In the genomic region with DNA sequence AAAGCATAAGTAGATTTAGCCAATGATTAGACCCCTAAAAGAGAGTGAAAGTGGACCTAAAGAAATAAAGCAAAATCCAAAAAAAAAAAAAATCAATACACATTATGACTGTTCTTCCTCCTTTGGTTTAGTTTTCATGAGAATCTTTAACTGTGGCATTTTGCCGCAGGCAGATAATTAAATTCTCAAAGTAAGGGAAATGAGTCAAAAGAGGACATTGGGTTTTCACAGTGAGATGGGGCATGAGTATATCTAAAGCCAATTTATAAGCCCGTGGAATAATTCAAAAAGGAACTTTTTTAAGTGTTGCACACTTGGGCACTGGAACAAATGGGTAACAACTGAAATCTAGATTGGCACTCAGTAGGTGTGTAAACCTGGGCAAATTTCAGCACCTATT, we compare ENCODE assay signal across 18 cellular contexts.
A peak's percentile ranks its signal among the peaks of the same experiment; 100 is the strongest.
DNase-seq lines count a peak whose midpoint lies in the region; ATAC-seq and TF ChIP-seq lines count a peak whose summit lies in the region.
"Had no signal": no experiment of that assay in that cellular context is flagged by ENCODE, and none has a peak within 500 bp of the region (broad histone marks: within the 10 kb centered on the region; RNA-seq: fewer than 3 reads in every experiment).

No MANE protein-coding gene starts in this region.

- TF ChIP-seq CTCF in GM06990 (IDR thresholded peaks at IDR 0.05; ENCODE audit: insufficient read depth, low read length, poor library complexity, severe bottlenecking): no peak
- TF ChIP-seq CTCF in thyroid gland (IDR thresholded peaks at IDR 0.05): no peak
- TF ChIP-seq CTCF in tibial nerve (IDR thresholded peaks at IDR 0.05): no peak

- H3K27me3 ChIP-seq in GM06990 (replicated peaks; ENCODE audit: control insufficient read depth, insufficient read depth, low read length) (no peaks in the 10 kb centered on the region), thyroid gland (no peaks in the 10 kb centered on the region), tibial nerve (no peaks in the 10 kb centered on the region)
- H3K27me3 ChIP-seq: BLaER1 had no signal

- H3K9me3 ChIP-seq in thyroid gland (no peaks in the 10 kb centered on the region), tibial nerve (no peaks in the 10 kb centered on the region)
- H3K9me3 ChIP-seq: BLaER1 had no signal

- peak; percentile 49 for DNase-seq in GM06990 (ENCODE audit: extremely low read depth, insufficient read length)
- peak; percentile 16 for DNase-seq in RPMI7951 (ENCODE audit: low read depth)
- no peak for DNase-seq in SK-N-DZ (ENCODE audit: low spot score)
- DNase-seq in thyroid gland: no peak
- DNase-seq in tibial nerve (ENCODE audit: low spot score in 2 of 2): no peak
- no peak for DNase-seq in iPS-NIHi11 (ENCODE audit: low spot score)
- DNase-seq: Calu3; CD4-positive, alpha-beta memory T cell; DMS79 treated with DMSO at 0.1 percent for 48 hours; GF-D8; GOT3; H7; HFFc6 had no signal

- TF ChIP-seq EP300 in tibial nerve (IDR thresholded peaks at IDR 0.05): no peak

- H3K36me3 ChIP-seq in GM06990 (ENCODE audit: control insufficient read depth, insufficient read depth, low read length) (no peaks in the 10 kb centered on the region), thyroid gland (no peaks in the 10 kb centered on the region), tibial nerve (no peaks in the 10 kb centered on the region)
- H3K36me3 ChIP-seq: BLaER1 had no signal

- intact Hi-C loops in thyroid gland (cut with DNase I): loop anchor here (10.0 kb wide), 1 partner anchor 168 kb away; no protein-coding TSS in a partner anchor

- H3K27ac ChIP-seq in thyroid gland: no peak overlapping the region
- no peak overlapping the region for H3K27ac ChIP-seq in tibial nerve
- H3K27ac ChIP-seq: BLaER1, HL-60, KMS-11 had no signal

- TF ChIP-seq POLR2A in thyroid gland (IDR thresholded peaks at IDR 0.05) (no peak), tibial nerve (IDR thresholded peaks at IDR 0.05) (no peak)

- WGBS in thyroid gland, 2 donors: 89 to 92% methylated on average over 2 of the region's 2 CpGs
- 82 to 90% methylated on average over 2 of the region's 2 CpGs for WGBS in tibial nerve, 2 donors

- peak; percentile 44 for ATAC-seq in HG02885 (IDR thresholded peaks at IDR 0.05; ENCODE audit: poor library complexity, unreplicated experiment)
- ATAC-seq: HCT116 had no signal

- no peak overlapping the region for H3K4me3 ChIP-seq in GM06990 (replicated peaks; ENCODE audit: low read depth, low read length)
- H3K4me3 ChIP-seq in thyroid gland (replicated peaks in 1 of 3): no peak overlapping the region
- H3K4me3 ChIP-seq in tibial nerve: no peak overlapping the region
- H3K4me3 ChIP-seq: BLaER1 had no signal

- no peaks in the 10 kb centered on the region for H3K4me1 ChIP-seq in thyroid gland
- peaks cover 0 to 3% (median 0%) of the 10 kb centered on the region in 4 donors for H3K4me1 ChIP-seq in tibial nerve
- H3K4me1 ChIP-seq: BLaER1 had no signal

Comparison
In these comparisons a context has a peak if more than half of its experiments do, and no peak if none do; other contexts are left out.
1. DNase-seq: peak in GM06990 (single experiment) and RPMI7951 (single experiment); none in SK-N-DZ (single experiment), thyroid gland (0 of 2), tibial nerve (0 of 2) and iPS-NIHi11 (single experiment).